ENCODE assay signal across 11 cellular contexts in the genomic region with DNA sequence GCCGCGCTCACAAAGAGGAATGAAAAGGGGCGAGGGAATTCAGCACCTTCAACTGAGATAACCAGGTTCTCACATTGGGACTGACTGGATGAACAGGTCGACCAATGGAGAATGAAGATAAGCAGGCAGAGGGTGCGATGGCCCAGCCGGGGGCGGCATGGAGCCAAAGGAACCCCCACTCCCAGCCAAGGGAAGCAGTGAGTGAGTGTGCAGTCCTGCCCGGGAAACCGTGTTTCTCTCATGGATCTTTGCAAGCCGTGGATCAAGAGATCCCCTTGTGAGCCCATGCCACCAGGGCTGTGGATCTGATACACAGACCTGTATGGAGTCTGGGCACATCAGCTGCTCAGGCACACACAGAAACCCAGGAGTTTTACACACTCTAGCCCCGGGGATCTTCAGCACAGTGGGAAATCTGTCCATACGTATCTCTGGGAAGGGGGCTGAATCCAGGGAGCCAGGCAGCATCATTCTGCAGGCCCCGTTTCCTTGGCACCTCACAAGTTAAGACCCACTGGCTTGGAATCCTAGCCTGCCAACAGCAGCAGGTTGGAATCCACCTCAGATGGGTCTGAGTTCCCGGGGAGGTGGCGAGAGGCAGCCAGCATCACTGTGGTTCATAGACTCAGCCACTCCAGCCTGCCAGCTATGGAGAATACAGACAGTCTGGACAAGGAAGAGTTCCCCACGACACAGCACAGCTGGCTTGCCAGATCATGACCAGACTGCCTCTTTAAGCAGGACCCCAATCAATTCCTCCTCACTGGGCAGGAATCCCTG. TPM values are rescaled to one million over a fixed set of nuclear protein-coding genes. Genes with fewer than 3 reads are reported as not detected.
"Had no signal": no experiment of that assay in that cellular context is flagged by ENCODE, and none has a peak within 500 bp of the region (broad histone marks: within the 10 kb centered on the region; RNA-seq: fewer than 3 reads in every experiment).

No MANE protein-coding gene starts in this region.

RNA-seq across cellular contexts. Expression of a gene that starts 53.3 kb away (rescaled TPM):
- total RNA-seq: activated CD4-positive, alpha-beta memory T cell treated with anti-CD3 and anti-CD28 coated beads, Interleukin-2, amount 10 ng/mL, durations not matched to agents 7 days and 5 days; activated CD8-positive, alpha-beta memory T cell treated with anti-CD3 and anti-CD28 coated beads, Interleukin-2, amount 10 ng/mL, durations not matched to agents 7 days and 5 days; activated naive CD8-positive, alpha-beta T cell treated with anti-CD3 and anti-CD28 coated beads, Interleukin-2, amount 10 ng/mL, durations not matched to agents 7 days and 5 days; astrocyte; body of pancreas; IMR-90; MCF 10A; OCI-LY7; PC-9; Right ventricle myocardium superior had no signal
- polyA plus RNA-seq: adipose tissue, IMR-90 had no signal
